ENCODE assay signal across 8 cellular contexts in genomic region chr7:20786779-20787651, GRCh38. TPM values are rescaled to one million over a fixed set of nuclear protein-coding genes. Genes with fewer than 3 reads are reported as not detected.
DNase-seq lines count a peak whose midpoint lies in the region; ATAC-seq, FAIRE-seq and TF ChIP-seq lines count a peak whose summit lies in the region.

SP8 (minus strand) TSS chr7:20786886; CDS start chr7:20786798, 88 bp downstream.

- H3K9me3 ChIP-seq in A549 (no peaks in the 10 kb centered on the region), K562 (replicated peaks; ENCODE audit: control insufficient read depth, insufficient read depth, low read depth, low read length) (no peaks in the 10 kb centered on the region), left lung (no peaks in the 10 kb centered on the region)

- H3K27ac ChIP-seq in A549 (no peak within 1 kb of the TSS), K562 (ENCODE audit: extremely low read depth, low read depth, low read length) (peak within 1 kb of the TSS; percentile 80), left lung (no peak within 1 kb of the TSS)

- H3K27me3 ChIP-seq in K562 (ENCODE audit: control insufficient read depth in 2 of 2, insufficient read depth in 2 of 2, low read length in 2 of 2) = peaks cover 0 to 13% of the 10 kb centered on the region in 2 experiments; a peak in 4 of 5 replicates
- peaks cover 99 to 100% of the 10 kb centered on the region in 2 donors for H3K27me3 ChIP-seq in left lung

- TF ChIP-seq RAD21 in A549 (conservative IDR thresholded peaks at IDR 0.05 in 1 of 2, IDR thresholded peaks at IDR 0.05 in 1 of 2) (no peak), K562 (CRISPR knock-in tag; conservative IDR thresholded peaks at IDR 0.05 in 1 of 2, IDR thresholded peaks at IDR 0.05 in 1 of 2) (no peak)

- peak; percentile 55 to 60; a peak in 5 of 6 replicates for ATAC-seq in A549
- peak; percentile 50 for ATAC-seq in GM18861 (IDR thresholded peaks at IDR 0.05; ENCODE audit: unreplicated experiment)
- peak; percentile 95 for ATAC-seq in K562
- ATAC-seq in left lung = peak; percentile 20

- peak within 1 kb of the TSS; percentile 43 for H3K4me3 ChIP-seq in A549
- peak within 1 kb of the TSS; percentile 68 for H3K4me3 ChIP-seq in K562
- H3K4me3 ChIP-seq in left lung = peak within 1 kb of the TSS in 1 of 2 donors; percentile 17

- peak within 1 kb of the TSS; percentile 74 to 91 for H3K9ac ChIP-seq in K562 (ENCODE audit: insufficient read depth in 1 of 2, low read depth in 2 of 2, low read length in 2 of 2)

- FAIRE-seq in A549 (lab: Jason Lieb, UNC) (no peak), K562 (lab: Jason Lieb, UNC) (peak; percentile 90)

- no peaks in the 10 kb centered on the region for H3K36me3 ChIP-seq in K562 (ENCODE audit: control insufficient read depth, insufficient read depth, low read length)
- H3K36me3 ChIP-seq in left lung = no peaks in the 10 kb centered on the region

- H2AFZ ChIP-seq in K562 (ENCODE audit: low read depth, low read length) = peak within 1 kb of the TSS; percentile 99

- no peak for TF ChIP-seq EP300 in A549 (IDR thresholded peaks at IDR 0.05)
- TF ChIP-seq EP300 in K562 (IDR thresholded peaks at IDR 0.05; ENCODE audit: low read length) = no peak

- intact Hi-C loops in K562 (cut with micrococcal nuclease) (no loop called here), left lung (cut with DNase I) (no loop called here)

- 1% methylated on average over 37 of the region's 50 CpGs for WGBS in A549 (ENCODE audit: missing lambda C conversion rate)
- 5% methylated on average over 35 of the region's 50 CpGs for WGBS in K562 (ENCODE audit: insufficient coverage, low coverage, missing lambda C conversion rate)

- CTCF ChIA-PET in A549 (lab: Yijun Ruan, JAX) (interaction anchor here (0.5 to 0.7 kb wide), 2 partner anchors 10 to 1885 kb away, joined by 3 read pairs; no protein-coding TSS in a partner anchor), K562 (lab: Yijun Ruan, JAX; ENCODE audit: low intra/inter-chr PET ratio) (no interaction called here)

- H3K4me1 ChIP-seq in A549 (peaks cover 19% of the 10 kb centered on the region; the same call in 2 of the 3 replicates), K562 (replicated peaks in 1 of 2; ENCODE audit: control insufficient read depth in 2 of 2, insufficient read depth in 2 of 2, low read length in 2 of 2) (peaks cover 0 to 20% of the 10 kb centered on the region in 2 experiments; a peak in 3 of 5 replicates), left lung (peaks cover 3 to 31% of the 10 kb centered on the region in 2 donors)

- TF ChIP-seq CTCF in A549 (IDR thresholded peaks at IDR 0.05) = no peak
- no peak for TF ChIP-seq CTCF in K562 (IDR thresholded peaks at IDR 0.05 in 2 of 3, conservative IDR thresholded peaks at IDR 0.05 in 1 of 3; ENCODE audit: insufficient read depth in 2 of 3, low read depth in 1 of 3, low read length in 3 of 3)
- TF ChIP-seq CTCF in left lung (IDR thresholded peaks at IDR 0.05) = no peak

- no peak for TF ChIP-seq POLR2A in A549 (IDR thresholded peaks at IDR 0.05; ENCODE audit: low read length)
- TF ChIP-seq POLR2A in K562 (conservative IDR thresholded peaks at IDR 0.05) = peak; percentile 71

- H3K4me2 ChIP-seq in A549 (peak within 1 kb of the TSS; percentile 87), K562 (ENCODE audit: insufficient read depth, low read length) (peak within 1 kb of the TSS; percentile 97)

- in situ Hi-C loops in K562 (cut with MboI) = no loop called here

- no peaks in the 10 kb centered on the region for H3K9me1 ChIP-seq in K562 (ENCODE audit: control insufficient read depth, insufficient read depth, low read length)

- TSS peak; percentile 67 for BruUV-seq in K562 (replicated peaks; lab: Mats Ljungman, UMichigan)

- POLR2A ChIA-PET in A549 (lab: Yijun Ruan, JAX) (no interaction called here), K562 (lab: Yijun Ruan, JAX) (no interaction called here)

- DNase-seq in A549 (ENCODE audit: low read depth in 1 of 2, low spot score in 1 of 2) = peak in 1 of 2 experiments; percentile 48
- DNase-seq in NCI-H446 treated with DMSO at 0.1 percent for 48 hours (lab: John Stamatoyannopoulos, UW) = peak; percentile 71
- peak; percentile 89 to 91 (median 89) for DNase-seq in K562 (ENCODE audit: extremely low read depth in 1 of 4, low spot score in 3 of 4)
- DNase-seq in left lung = peak in 1 of 2 donors; percentile 76
- DNase-seq in cerebellar cortex (ENCODE audit: low spot score) = no peak
- DNase-seq in T-helper 9 cell = no peak
- no peak for DNase-seq in activated CD4-positive, CD25-positive, alpha-beta regulatory T cell (lab: John Stamatoyannopoulos, UW)

- H3K79me2 ChIP-seq in K562 (ENCODE audit: control insufficient read depth, insufficient read depth, low read length) = no peaks in the 10 kb centered on the region

- no peaks in the 10 kb centered on the region for H4K20me1 ChIP-seq in K562 (replicated peaks; ENCODE audit: control insufficient read depth, insufficient read depth, low read length)

TF ChIP-seq in A549, 52 proteins besides CTCF, POLR2A, EP300 and RAD21 (continues in another document):
- TF ChIP-seq ATOH8 (CRISPR knock-in tag; IDR thresholded peaks at IDR 0.05; ENCODE audit: low read depth) = no peak
- no peak for TF ChIP-seq FOSL2 (IDR thresholded peaks at IDR 0.05)
- TF ChIP-seq FOSL2 (CRISPR knock-in tag; IDR thresholded peaks at IDR 0.05) = no peak
- TF ChIP-seq FOSB (CRISPR knock-in tag; IDR thresholded peaks at IDR 0.05) = no peak
- no peak for TF ChIP-seq CBX8 (IDR thresholded peaks at IDR 0.05)
- TF ChIP-seq HES2 (IDR thresholded peaks at IDR 0.05) = no peak
- TF ChIP-seq RCOR1 (IDR thresholded peaks at IDR 0.05; ENCODE audit: low read depth, low read length) = no peak
- no peak for TF ChIP-seq HOXB13 (CRISPR knock-in tag; IDR thresholded peaks at IDR 0.05; ENCODE audit: low read depth)

TF ChIP-seq in K562, 482 proteins besides CTCF, POLR2A, EP300 and RAD21 (continues in another document):
- TF ChIP-seq ZNF436 (CRISPR knock-in tag; IDR thresholded peaks at IDR 0.05) (no peak), SIN3A (IDR thresholded peaks at IDR 0.05; ENCODE audit: borderline replicate concordance in 2 of 2, control insufficient read depth in 1 of 2, low read depth in 2 of 2, low read length in 2 of 2) (peak in 1 of 2 experiments; percentile 79; a peak in 2 of 4 replicates), HLTF (IDR thresholded peaks at IDR 0.05) (peak; percentile 93), CUX1 (CRISPR knock-in tag; IDR thresholded peaks at IDR 0.05) (no peak)

RNA-seq across cellular contexts. Expression of gene SP8, which starts in this region (rescaled TPM):
- polyA plus RNA-seq in A549 (2011; rRNA removed) (not detected in 2 replicates), A549 (2017; fragmentation: RNase III; extraction: RNeasy Plus Mini Kit Qiagen cat#74134 plus additional on column Dnase treatment) (not detected in 3 replicates), K562 (2011; rRNA removed) (0.23 and 0.35 TPM in 2 replicates), K562 (2014; fragmentation: Illumina TruSeq; extraction: Trizol) (0.18 and 0.19 TPM in 2 replicates), K562 (2014; fragmentation: Nextera tagmentation; extraction: Ambion mirVana) (under 1 TPM; 0.04 to 0.06 TPM), K562 (2014; rRNA removed) (0.09 and 0.23 TPM in 2 replicates)
- not detected in 2 replicates for polyA plus RNA-seq in A549 (2012; cell fraction: cytosol; rRNA removed)
- not detected in 2 replicates for polyA plus RNA-seq in A549 (2012; cell fraction: nucleus; rRNA removed)
- not detected in 2 replicates for polyA minus RNA-seq in A549 (2011; rRNA and poly(A)+ RNA removed)
- total RNA-seq in K562 (2011; cell fraction: chromatin; rRNA removed; ENCODE audit: low replicate concordance) = 0.53 and 0.62 TPM in 2 replicates
- 0.53 and 0.83 TPM in 2 replicates for total RNA-seq in K562 (2011; cell fraction: nucleolus; rRNA removed)
- 0.59 and 0.76 TPM in 2 replicates for total RNA-seq in K562 (2011; cell fraction: nucleoplasm; rRNA removed)
- total RNA-seq in K562 (2014; rRNA removed) (0.16 and 0.73 TPM in 2 replicates), K562 (2014; rRNA removed; fragmentation: Illumina TruSeq; extraction: Trizol) (0.13 and 0.15 TPM in 2 replicates), K562 (2015; rRNA removed; fragmentation: Illumina TruSeq; extraction: Trizol) (0.14 and 0.15 TPM in 2 replicates), K562 (2021) (1.0 and 1.2 TPM in 2 replicates), left lung (not detected)
- 0.22 and 1.8 TPM in 2 replicates for polyA plus RNA-seq in K562 (2011; cell fraction: cytosol; rRNA removed)
- 0.37 and 1.5 TPM in 2 replicates for polyA plus RNA-seq in K562 (2011; cell fraction: nucleus; rRNA removed)
- polyA plus RNA-seq in K562 (2012) = 0.27 and 0.30 TPM in 2 replicates
- polyA minus RNA-seq in K562 (2011; rRNA and poly(A)+ RNA removed) = 0.12 and 0.56 TPM in 2 replicates
- 0.86 TPM in 1 of 2 replicates, not detected in the other for polyA minus RNA-seq in K562 (2011; cell fraction: cytosol; rRNA and poly(A)+ RNA removed)
- polyA minus RNA-seq in K562 (2011; cell fraction: nucleus; rRNA and poly(A)+ RNA removed) = 0.89 and 2.0 TPM in 2 replicates

Comparison
In these comparisons a context has a peak if more than half of its experiments do, and no peak if none do; other contexts are left out.
1. Peak in ATAC-seq, H3K4me3 ChIP-seq and H3K4me2 ChIP-seq in A549; RNA of the gene not detected or under 1 TPM.
2. Peak in ATAC-seq in left lung; RNA of the gene not detected or under 1 TPM.
3. ATAC-seq: peak in every context shown above with its lines; median percentile 95 in K562; 58 in A549; 50 in GM18861; 20 in left lung.
4. DNase-seq: peak in NCI-H446 treated with DMSO at 0.1 percent for 48 hours (single experiment) and K562 (4 of 4); none in cerebellar cortex (single experiment), T-helper 9 cell (single experiment) and activated CD4-positive, CD25-positive, alpha-beta regulatory T cell (0 of 4).
5. Of the 35 proteins assayed by ChIP-seq in both K562 and A549: peak only in K562: BHLHE40, EHMT2, HDAC2, HMGXB4, MAX, PHF8 and 2 more; only in A549: none; in both: none; in neither: 24; mixed calls (peak in some experiments, not most) for 3.